8 cellular contexts compared by ENCODE assay signal in the genomic region with DNA sequence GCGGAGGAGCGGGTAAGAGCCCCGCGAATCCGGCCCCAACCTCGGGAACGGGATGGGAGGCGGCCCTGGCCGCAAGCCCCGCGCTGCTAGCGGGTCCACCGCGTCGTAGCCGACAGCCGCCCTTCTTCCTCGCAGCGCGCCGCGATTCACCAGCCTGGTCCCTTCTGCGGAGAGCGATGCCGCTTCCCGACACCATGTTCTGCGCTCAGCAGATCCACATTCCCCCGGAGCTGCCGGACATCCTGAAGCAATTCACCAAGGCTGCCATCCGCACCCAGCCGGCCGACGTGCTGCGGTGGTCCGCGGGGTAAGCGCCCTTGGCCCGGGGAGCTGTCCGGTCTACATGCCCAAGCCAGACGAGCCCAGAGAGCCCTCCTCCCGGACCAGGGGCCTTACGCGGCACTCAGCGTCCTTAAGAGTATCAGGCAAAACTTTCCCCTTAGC. TPM values are rescaled to one million over a fixed set of nuclear protein-coding genes. Genes with fewer than 3 reads are reported as not detected.
DNase-seq lines count a peak whose midpoint lies in the region; ATAC-seq and TF ChIP-seq lines count a peak whose summit lies in the region.

No MANE protein-coding gene starts in this region.

- TF ChIP-seq CTCF in SK-N-SH (IDR thresholded peaks at IDR 0.05) = no peak
- TF ChIP-seq CTCF in foreskin fibroblast (IDR thresholded peaks at IDR 0.05; ENCODE audit: low read depth, low read length) = no peak
- no peak for TF ChIP-seq CTCF in progenitor cell of endocrine pancreas (IDR thresholded peaks at IDR 0.05; ENCODE audit: unreplicated experiment)

- no peaks in the 10 kb centered on the region for H3K9me3 ChIP-seq in SK-N-SH

- H3K27ac ChIP-seq in SK-N-SH (ENCODE audit: low read depth in 2 of 2, low read length in 1 of 2) = peak overlapping the region in 1 of 2 experiments; percentile 70; a peak in 1 of 4 replicates

- H3K4me3 ChIP-seq in SK-N-SH (ENCODE audit: low read depth in 2 of 2, low read length in 1 of 2) = peak overlapping the region; percentile 63 to 72
- H3K4me3 ChIP-seq in foreskin fibroblast (ENCODE audit: low read depth in 1 of 2, low read length in 2 of 2) = peak overlapping the region; percentile 51 to 73

- peak overlapping the region; percentile 73; the same call in 1 of the 2 replicates for H3K9ac ChIP-seq in SK-N-SH

- peak overlapping the region; percentile 74; the same call in 1 of the 2 replicates for H2AFZ ChIP-seq in SK-N-SH (ENCODE audit: low read depth)

- H3K79me2 ChIP-seq in SK-N-SH (ENCODE audit: insufficient read depth) = no peaks in the 10 kb centered on the region

- WGBS in SK-N-SH (ENCODE audit: low lambda C conversion rate) = 5% methylated on average over 15 of the region's 44 CpGs

- no peaks in the 10 kb centered on the region for H4K20me1 ChIP-seq in SK-N-SH (ENCODE audit: insufficient read depth)

- peaks cover 0 to 8% of the 10 kb centered on the region in 2 experiments; a peak in 1 of 4 replicates for H3K4me1 ChIP-seq in SK-N-SH (ENCODE audit: control insufficient read depth in 1 of 2, insufficient read depth in 2 of 2, low read depth in 1 of 2, low read length in 1 of 2)

- peaks cover 13 to 23% of the 10 kb centered on the region in 2 experiments for H3K36me3 ChIP-seq in SK-N-SH (replicated peaks in 1 of 2; ENCODE audit: control insufficient read depth in 1 of 2, insufficient read depth in 2 of 2, low read length in 1 of 2)

- H3K9me3 Mint-ChIP-seq in activated T-cell treated with anti-CD3 and anti-CD28 coated beads, Interleukin-2, amount 50 U/mL, for 72 hours = peaks cover 0 to 2% of the 10 kb centered on the region in 2 donors
- no peaks in the 10 kb centered on the region for H3K9me3 Mint-ChIP-seq in progenitor cell of endocrine pancreas (ENCODE audit: low read depth)

- no peaks in the 10 kb centered on the region for H3K9me2 ChIP-seq in SK-N-SH

- peaks cover 24% of the 10 kb centered on the region for H3F3A ChIP-seq in SK-N-SH (replicated peaks; ENCODE audit: insufficient read depth)

- H3K4me2 ChIP-seq in SK-N-SH = peak overlapping the region; percentile 86

- peak; percentile 57 to 63 for ATAC-seq in activated T-cell treated with anti-CD3 and anti-CD28 coated beads, Interleukin-2, amount 50 U/mL, for 72 hours (replicated peaks in 1 of 2)
- ATAC-seq in HG02885 (IDR thresholded peaks at IDR 0.05; ENCODE audit: poor library complexity, unreplicated experiment) = peak; percentile 50

- CTCF ChIA-PET in SK-N-SH (lab: Yijun Ruan, JAX) = interaction anchor here (0.8 to 6.0 kb wide), 7 partner anchors 11 to 186 kb away, joined by 3 to 45 read pairs (median 4); no protein-coding TSS in a partner anchor

- H3K4me3 Mint-ChIP-seq in activated T-cell treated with anti-CD3 and anti-CD28 coated beads, Interleukin-2, amount 50 U/mL, for 72 hours = peak overlapping the region; percentile 86 to 91
- H3K4me3 Mint-ChIP-seq in progenitor cell of endocrine pancreas (ENCODE audit: low read depth) = peak overlapping the region; percentile 83

- POLR2A ChIA-PET in SK-N-SH (lab: Yijun Ruan, JAX) = interaction anchor here (3.1 kb wide), 1 partner anchor 158 kb away, joined by 9 read pairs; no protein-coding TSS in a partner anchor

- TF ChIP-seq EP300 in SK-N-SH (IDR thresholded peaks at IDR 0.05; ENCODE audit: borderline replicate concordance in 1 of 2, low read depth in 1 of 2, low read length in 1 of 2) = no peak

- peaks cover 37% of the 10 kb centered on the region for H3K4me1 Mint-ChIP-seq in activated T-cell treated with anti-CD3 and anti-CD28 coated beads, Interleukin-2, amount 50 U/mL, for 72 hours (ENCODE audit: low read depth)
- peaks cover 13% of the 10 kb centered on the region for H3K4me1 Mint-ChIP-seq in progenitor cell of endocrine pancreas (ENCODE audit: low read depth)

- no peak overlapping the region for H3K27ac Mint-ChIP-seq in activated T-cell treated with anti-CD3 and anti-CD28 coated beads, Interleukin-2, amount 50 U/mL, for 72 hours
- peak overlapping the region; percentile 54 for H3K27ac Mint-ChIP-seq in progenitor cell of endocrine pancreas

- peaks cover 2% of the 10 kb centered on the region in 2 donors for H3K36me3 Mint-ChIP-seq in activated T-cell treated with anti-CD3 and anti-CD28 coated beads, Interleukin-2, amount 50 U/mL, for 72 hours (ENCODE audit: insufficient read depth in 2 of 2)
- H3K36me3 Mint-ChIP-seq in progenitor cell of endocrine pancreas (ENCODE audit: insufficient read depth) = peaks cover 4% of the 10 kb centered on the region

- TF ChIP-seq RAD21 in SK-N-SH (IDR thresholded peaks at IDR 0.05; ENCODE audit: low read length) = no peak

- DNase-seq in activated T-cell treated with anti-CD3 and anti-CD28 coated beads, Interleukin-2, amount 50 U/mL, for 72 hours = no peak
- DNase-seq in activated T-cell treated with anti-CD3 and anti-CD28 coated beads, Interleukin-2, amount 50 U/mL, for 1 hour = no peak
- no peak for DNase-seq in SK-N-SH
- DNase-seq in foreskin fibroblast = no peak
- DNase-seq in progenitor cell of endocrine pancreas (ENCODE audit: low spot score, unreplicated experiment) = no peak
- no peak for DNase-seq in GOT3 (lab: John Stamatoyannopoulos, UW)
- no peak for DNase-seq in NCI-H524 treated with DMSO at 0.1 percent for 48 hours (lab: John Stamatoyannopoulos, UW)

- no peaks in the 10 kb centered on the region for H3K27me3 ChIP-seq in SK-N-SH (ENCODE audit: insufficient read depth)

- peaks cover 12% of the 10 kb centered on the region for H3K27me3 Mint-ChIP-seq in activated T-cell treated with anti-CD3 and anti-CD28 coated beads, Interleukin-2, amount 50 U/mL, for 72 hours (ENCODE audit: low read depth)
- peaks cover 20% of the 10 kb centered on the region for H3K27me3 Mint-ChIP-seq in progenitor cell of endocrine pancreas

TF ChIP-seq in SK-N-SH, 30 proteins besides CTCF, POLR2A, EP300 and RAD21:
- TF ChIP-seq SIN3A (IDR thresholded peaks at IDR 0.05; ENCODE audit: borderline replicate concordance, low read depth, low read length) (0 out of 2 replicates have a peak, but pooled peaks have one; percentile 12), PBX3 (IDR thresholded peaks at IDR 0.05) (no peak)
- TF ChIP-seq, protein P1, sequence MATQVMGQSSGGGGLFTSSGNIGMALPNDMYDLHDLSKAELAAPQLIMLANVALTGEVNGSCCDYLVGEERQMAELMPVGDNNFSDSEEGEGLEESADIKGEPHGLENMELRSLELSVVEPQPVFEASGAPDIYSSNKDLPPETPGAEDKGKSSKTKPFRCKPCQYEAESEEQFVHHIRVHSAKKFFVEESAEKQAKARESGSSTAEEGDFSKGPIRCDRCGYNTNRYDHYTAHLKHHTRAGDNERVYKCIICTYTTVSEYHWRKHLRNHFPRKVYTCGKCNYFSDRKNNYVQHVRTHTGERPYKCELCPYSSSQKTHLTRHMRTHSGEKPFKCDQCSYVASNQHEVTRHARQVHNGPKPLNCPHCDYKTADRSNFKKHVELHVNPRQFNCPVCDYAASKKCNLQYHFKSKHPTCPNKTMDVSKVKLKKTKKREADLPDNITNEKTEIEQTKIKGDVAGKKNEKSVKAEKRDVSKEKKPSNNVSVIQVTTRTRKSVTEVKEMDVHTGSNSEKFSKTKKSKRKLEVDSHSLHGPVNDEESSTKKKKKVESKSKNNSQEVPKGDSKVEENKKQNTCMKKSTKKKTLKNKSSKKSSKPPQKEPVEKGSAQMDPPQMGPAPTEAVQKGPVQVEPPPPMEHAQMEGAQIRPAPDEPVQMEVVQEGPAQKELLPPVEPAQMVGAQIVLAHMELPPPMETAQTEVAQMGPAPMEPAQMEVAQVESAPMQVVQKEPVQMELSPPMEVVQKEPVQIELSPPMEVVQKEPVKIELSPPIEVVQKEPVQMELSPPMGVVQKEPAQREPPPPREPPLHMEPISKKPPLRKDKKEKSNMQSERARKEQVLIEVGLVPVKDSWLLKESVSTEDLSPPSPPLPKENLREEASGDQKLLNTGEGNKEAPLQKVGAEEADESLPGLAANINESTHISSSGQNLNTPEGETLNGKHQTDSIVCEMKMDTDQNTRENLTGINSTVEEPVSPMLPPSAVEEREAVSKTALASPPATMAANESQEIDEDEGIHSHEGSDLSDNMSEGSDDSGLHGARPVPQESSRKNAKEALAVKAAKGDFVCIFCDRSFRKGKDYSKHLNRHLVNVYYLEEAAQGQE (IDR thresholded peaks at IDR 0.05; ENCODE audit: low read depth, low read length) = peak; percentile 13; the same call in 1 of the 2 replicates

RNA-seq across cellular contexts. Expression of gene ROPN1L, which starts 0.3 kb away (rescaled TPM):
- under 1 TPM; 0.26 to 0.58 TPM for total RNA-seq in activated T-cell treated with anti-CD3 and anti-CD28 coated beads, Interleukin-2, amount 50 U/mL, for 72 hours
- 0.31 and 0.58 TPM in 2 replicates for polyA plus RNA-seq in SK-N-SH (2012; rRNA removed)
- polyA plus RNA-seq in SK-N-SH (2012; cell fraction: cytosol; rRNA removed) = 0.39 and 0.45 TPM in 2 replicates
- 0.53 and 0.70 TPM in 2 replicates for polyA plus RNA-seq in SK-N-SH (2012; cell fraction: nucleus; rRNA removed)
- 0.43 TPM in 1 of 2 replicates, not detected in the other for total RNA-seq in progenitor cell of endocrine pancreas
